10 cellular contexts compared by ENCODE assay signal in genomic region chr3:143302638-143303171, GRCh38.
DNase-seq lines count a peak whose midpoint lies in the region; ATAC-seq, FAIRE-seq and TF ChIP-seq lines count a peak whose summit lies in the region.
"Had no signal": no experiment of that assay in that cellular context is flagged by ENCODE, and none has a peak within 500 bp of the region (broad histone marks: within the 10 kb centered on the region; RNA-seq: fewer than 3 reads in every experiment).

No MANE protein-coding gene starts in this region.

- H3K4me1 ChIP-seq in DND-41 (ENCODE audit: insufficient read depth, low read length) (peaks cover 64% of the 10 kb centered on the region), SJCRH30 (no peaks in the 10 kb centered on the region)

- H3K27me3 ChIP-seq in DND-41 (ENCODE audit: insufficient read depth, low read length, poor library complexity) = no peaks in the 10 kb centered on the region
- peaks cover 6% of the 10 kb centered on the region; the same call in 1 of the 2 replicates for H3K27me3 ChIP-seq in SJCRH30

- no peaks in the 10 kb centered on the region for H4K20me1 ChIP-seq in DND-41 (ENCODE audit: insufficient read depth, low read length)

- no peak for FAIRE-seq in GM12891 (lab: Jason Lieb, UNC)

- no peak overlapping the region for H2AFZ ChIP-seq in DND-41 (ENCODE audit: low read depth, low read length)

- peak overlapping the region; percentile 43 for H3K27ac ChIP-seq in DND-41 (ENCODE audit: low read length)
- H3K27ac ChIP-seq in SJCRH30 = no peak overlapping the region

- ATAC-seq in DND-41 (ENCODE audit: insufficient read depth, low read depth) = no peak
- peak; percentile 45 for ATAC-seq in omental fat pad (ENCODE audit: low FRiP score)
- ATAC-seq in GM21367 (IDR thresholded peaks at IDR 0.05; ENCODE audit: unreplicated experiment) = no peak

- H3K4me2 ChIP-seq in DND-41 (ENCODE audit: insufficient read depth, low read length) = no peak overlapping the region

- H3K4me3 ChIP-seq in DND-41 (ENCODE audit: low read depth in 1 of 2, low read length in 2 of 2) = no peak overlapping the region
- H3K4me3 ChIP-seq in SJCRH30 = no peak overlapping the region
- no peak overlapping the region for H3K4me3 ChIP-seq in fibroblast of the aortic adventitia (ENCODE audit: low read depth, low read length)

- DNase-seq in DND-41 = no peak
- DNase-seq in SJCRH30 = peak; percentile 11 to 35
- peak; percentile 64 for DNase-seq in fibroblast of the aortic adventitia (ENCODE audit: low read depth)
- no peak for DNase-seq in omental fat pad (ENCODE audit: low spot score)
- DNase-seq in GM12891 (ENCODE audit: insufficient read length, low spot score) = no peak
- no peak for DNase-seq in activated effector memory CD4-positive, alpha-beta T cell treated with Interleukin-2 at 50 U/mL for 16 hours
- no peak for DNase-seq in activated CD4-positive, CD25-positive, alpha-beta regulatory T cell (lab: John Stamatoyannopoulos, UW)
- DNase-seq: activated CD4-positive, alpha-beta T cell treated with anti-CD3 and anti-CD28 coated beads for 4 hours; effector memory CD4-positive, alpha-beta T cell had no signal

- H3K9ac ChIP-seq in DND-41 (ENCODE audit: low read depth, low read length) = no peak overlapping the region

- H3K9me3 ChIP-seq in DND-41 (ENCODE audit: insufficient read depth, low read length, severe bottlenecking) = no peaks in the 10 kb centered on the region
- no peaks in the 10 kb centered on the region for H3K9me3 ChIP-seq in SJCRH30 (replicated peaks)

- H3K36me3 ChIP-seq in DND-41 (ENCODE audit: insufficient read depth, low read length) (no peaks in the 10 kb centered on the region), SJCRH30 (no peaks in the 10 kb centered on the region)

- no peak for TF ChIP-seq POLR2A in GM12891 (IDR thresholded peaks at IDR 0.05; ENCODE audit: low read depth, low read length)

- H3K79me2 ChIP-seq in DND-41 (ENCODE audit: insufficient read depth, low read length) = no peaks in the 10 kb centered on the region

- TF ChIP-seq CTCF in DND-41 (IDR thresholded peaks at IDR 0.05; ENCODE audit: borderline replicate concordance, extremely low read depth, low read length, poor library complexity, severe bottlenecking) (no peak), fibroblast of the aortic adventitia (IDR thresholded peaks at IDR 0.05; ENCODE audit: insufficient read depth, low read length) (peak; percentile 9), omental fat pad (IDR thresholded peaks at IDR 0.05) (no peak)

TF ChIP-seq in GM12891, 5 proteins besides CTCF, POLR2A, EP300 and RAD21:
- TF ChIP-seq TAF1 (IDR thresholded peaks at IDR 0.05; ENCODE audit: low read depth, low read length) (no peak), POU2F2 (IDR thresholded peaks at IDR 0.05; ENCODE audit: low read depth, low read length) (no peak), POLR2AphosphoS5 (IDR thresholded peaks at IDR 0.05; ENCODE audit: low read depth, low read length) (no peak), PAX5 (IDR thresholded peaks at IDR 0.05; ENCODE audit: insufficient read depth, low read length, severe bottlenecking) (no peak), SPI1 (IDR thresholded peaks at IDR 0.05; ENCODE audit: low read depth, low read length) (no peak)

Comparison
In these comparisons a context has a peak if more than half of its experiments do, and no peak if none do; other contexts are left out.
1. DNase-seq: peak in SJCRH30 (2 of 2) and fibroblast of the aortic adventitia (single experiment); none in DND-41 (single experiment), omental fat pad (single experiment), GM12891 (single experiment), activated effector memory CD4-positive, alpha-beta T cell treated with Interleukin-2 at 50 U/mL for 16 hours (single experiment) and activated CD4-positive, CD25-positive, alpha-beta regulatory T cell (0 of 4).